ENCODE assay signal across 13 cellular contexts in genomic region chr18:74541703-74542555, GRCh38. TPM values are rescaled to one million over a fixed set of nuclear protein-coding genes. Genes with fewer than 3 reads are reported as not detected.
A peak's percentile ranks its signal among the peaks of the same experiment; 100 is the strongest.
DNase-seq lines count a peak whose midpoint lies in the region; ATAC-seq and TF ChIP-seq lines count a peak whose summit lies in the region.
"Had no signal": no experiment of that assay in that cellular context is flagged by ENCODE, and none has a peak within 500 bp of the region (broad histone marks: within the 10 kb centered on the region; RNA-seq: fewer than 3 reads in every experiment).

No MANE protein-coding gene starts in this region.

- peak; percentile 57 for DNase-seq in NCI-H146 (lab: John Stamatoyannopoulos, UW)
- no peak for DNase-seq in NCI-H146 treated with DMSO at 0.1 percent for 48 hours (lab: John Stamatoyannopoulos, UW; ENCODE audit: unreplicated experiment)
- DNase-seq in dorsolateral prefrontal cortex = peak in 9 of 10 donors; percentile 50 to 83 (median 71)
- DNase-seq in lung (ENCODE audit: low spot score) = no peak
- DNase-seq in upper lobe of right lung = no peak
- no peak for DNase-seq in activated gamma-delta T cell (lab: John Stamatoyannopoulos, UW)
- no peak for DNase-seq in NCI-H69 (lab: John Stamatoyannopoulos, UW)
- DNase-seq in iPS-NIHi7 (ENCODE audit: extremely low spot score) = no peak
- DNase-seq: NCI-H446 treated with DMSO at 0.1 percent for 48 hours, T1000 had no signal

- peak in 38 of 56 donors; percentile 7 to 63 (median 32) for TF ChIP-seq CTCF in dorsolateral prefrontal cortex (IDR thresholded peaks at IDR 0.05 in 54 of 56, conservative IDR thresholded peaks at IDR 0.05 in 2 of 56; ENCODE audit: low read depth in 1 of 56, partially characterized antibody in 56 of 56)
- TF ChIP-seq CTCF in lung (IDR thresholded peaks at IDR 0.05; ENCODE audit: control extremely low read depth, extremely low read depth) = no peak
- no peak for TF ChIP-seq CTCF in upper lobe of right lung (IDR thresholded peaks at IDR 0.05)

- H3K36me3 ChIP-seq in lung (ENCODE audit: control insufficient read depth in 2 of 2, insufficient read depth in 2 of 2, low read length in 2 of 2) = no peaks in the 10 kb centered on the region
- no peaks in the 10 kb centered on the region for H3K36me3 ChIP-seq in upper lobe of right lung
- H3K36me3 ChIP-seq: thoracic aorta had no signal

- H3K4me1 ChIP-seq in lung (ENCODE audit: control insufficient read depth in 2 of 2, insufficient read depth in 2 of 2, low read length in 2 of 2) (peaks cover 0 to 6% of the 10 kb centered on the region in 2 donors), upper lobe of right lung (no peaks in the 10 kb centered on the region)

- WGBS in lung, 2 donors = 80 to 86% methylated on average over 15 of the region's 15 CpGs

- H3K27ac ChIP-seq in dorsolateral prefrontal cortex = peak overlapping the region in 58 of 59 donors; percentile 25 to 96 (median 87)
- no peak overlapping the region for H3K27ac ChIP-seq in lung (ENCODE audit: low read depth in 1 of 2, low read length in 1 of 2)
- no peak overlapping the region for H3K27ac ChIP-seq in upper lobe of right lung
- H3K27ac ChIP-seq: 22Rv1, thoracic aorta had no signal

- peak; percentile 23 for ATAC-seq in lung (ENCODE audit: insufficient read depth, low FRiP score)
- ATAC-seq in upper lobe of right lung = peak; percentile 40

- H3K4me3 ChIP-seq in dorsolateral prefrontal cortex (peak overlapping the region in 46 of 59 donors; percentile 1 to 73 (median 31)), lung (no peak overlapping the region), upper lobe of right lung (no peak overlapping the region)
- H3K4me3 ChIP-seq: thoracic aorta had no signal

- intact Hi-C loops in dorsolateral prefrontal cortex (cut with DNase I) (no loop called here), upper lobe of right lung (cut with DNase I) (no loop called here)

- H3K27me3 ChIP-seq in dorsolateral prefrontal cortex (no peaks in the 10 kb centered on the region), lung (ENCODE audit: control insufficient read depth, insufficient read depth) (no peaks in the 10 kb centered on the region), upper lobe of right lung (no peaks in the 10 kb centered on the region)

- no peaks in the 10 kb centered on the region for H3K9me3 ChIP-seq in lung (ENCODE audit: control insufficient read depth in 2 of 2, insufficient read depth in 1 of 2, low read length in 1 of 2)
- H3K9me3 ChIP-seq in upper lobe of right lung = no peaks in the 10 kb centered on the region
- H3K9me3 ChIP-seq: thoracic aorta had no signal

RNA-seq across cellular contexts. Expression of gene CNDP1, which starts 7.6 kb away (rescaled TPM):
- 100 to 1,000 TPM in 66 of 120 experiments, 10 to 100 TPM in 54; 11.2 to 509 (median 107) TPM for total RNA-seq in dorsolateral prefrontal cortex
- total RNA-seq in lung = not detected
- polyA plus RNA-seq in lung = under 1 TPM; 0.08 to 0.10 TPM
- total RNA-seq in upper lobe of right lung = not detected
- total RNA-seq: RPMI7951, thoracic aorta had no signal

RNA-seq across cellular contexts. Expression of gene CNDP2, which starts 45.8 kb away (rescaled TPM):
- total RNA-seq in dorsolateral prefrontal cortex (100 to 1,000 TPM; 146 to 408 (median 218) TPM), lung (100 to 1,000 TPM; 155 to 311 TPM), upper lobe of right lung (213 TPM)
- polyA plus RNA-seq in lung = 100 to 1,000 TPM; 152 to 227 TPM

RNA-seq across cellular contexts. Expression of gene ZNF407, which starts 55.7 kb away (rescaled TPM):
- total RNA-seq in dorsolateral prefrontal cortex (10 to 100 TPM; 15.2 to 27.4 (median 21.5) TPM), lung (10 to 100 TPM; 14.1 to 34.9 TPM), upper lobe of right lung (18.4 TPM)
- 1 to 10 TPM; 2.8 to 4.9 TPM for polyA plus RNA-seq in lung

Comparison
In these comparisons a context has a peak if more than half of its experiments do, and no peak if none do; other contexts are left out.
1. DNase-seq: peak in NCI-H146 (single experiment) and dorsolateral prefrontal cortex (9 of 10); none in NCI-H146 treated with DMSO at 0.1 percent for 48 hours (single experiment), lung (single experiment), upper lobe of right lung (single experiment), activated gamma-delta T cell (single experiment), NCI-H69 (single experiment) and iPS-NIHi7 (single experiment).
2. H3K27ac ChIP-seq: peak in dorsolateral prefrontal cortex (58 of 59); none in lung (0 of 2) and upper lobe of right lung (single experiment).
3. H3K4me3 ChIP-seq: peak in dorsolateral prefrontal cortex (46 of 59); none in lung (single experiment) and upper lobe of right lung (single experiment).
4. CTCF ChIP-seq: peak in dorsolateral prefrontal cortex (38 of 56); none in lung (single experiment) and upper lobe of right lung (single experiment).
5. RNA of gene CNDP1, which starts 7.6 kb away (total RNA-seq): 11.2 to 509 TPM in dorsolateral prefrontal cortex; not detected in lung and not detected in upper lobe of right lung (single experiment); every median in the first group is over 10 times any median in the second.